Comparison of ENCODE assay signal across 1 cellular context in the genomic region with DNA sequence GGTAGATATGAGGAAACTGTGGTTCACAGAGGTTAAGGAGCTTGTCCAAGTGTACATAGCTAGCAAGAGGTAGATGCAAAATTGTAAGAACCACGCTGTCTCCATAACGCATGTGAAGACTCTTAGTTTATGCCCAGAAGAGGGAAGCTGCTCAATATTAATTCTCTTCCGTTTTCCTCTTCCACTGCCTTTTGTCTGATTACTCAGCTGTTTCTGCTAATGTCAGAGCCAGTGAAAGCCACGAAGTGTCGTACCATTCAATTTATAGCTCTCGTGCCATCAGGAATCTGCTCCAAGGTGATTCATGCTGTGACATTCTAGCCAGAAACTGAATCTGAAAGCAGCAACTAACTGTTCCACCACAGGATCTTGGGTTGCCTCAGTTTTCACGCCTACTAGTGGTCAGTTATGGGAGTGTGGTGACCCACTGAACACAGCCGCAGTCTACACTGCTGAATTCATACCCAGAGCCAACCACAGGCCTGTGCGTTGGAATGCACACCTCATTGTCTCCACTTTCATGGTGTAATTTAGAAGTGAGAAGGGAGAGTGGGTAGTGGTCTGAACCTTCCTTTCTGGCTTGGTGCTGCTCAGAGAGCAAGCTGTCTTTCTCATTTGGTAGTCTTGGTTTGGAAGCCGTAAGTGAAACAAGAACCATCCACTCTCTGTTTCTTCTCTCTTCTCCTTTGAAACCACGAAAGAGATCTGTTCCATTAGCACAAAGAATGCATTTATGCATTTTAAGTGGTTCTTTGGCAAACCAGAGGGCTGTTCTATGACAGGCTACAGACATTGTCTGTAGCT.
TF ChIP-seq lines count a peak whose summit lies in the region.

No MANE protein-coding gene starts in this region.

TF ChIP-seq in H1, 55 proteins besides CTCF, POLR2A, EP300 and RAD21 (continued from another document):
- 0 out of 4 replicates have a peak, but pooled peaks of 1 of the 2 experiments have one; percentile 23 for TF ChIP-seq HDAC2 (IDR thresholded peaks at IDR 0.05; ENCODE audit: borderline replicate concordance in 1 of 2, low read depth in 2 of 2, low read length in 2 of 2)
- no peak for TF ChIP-seq SIRT6 (IDR thresholded peaks at IDR 0.05; ENCODE audit: low read length)
- TF ChIP-seq KDM5A (IDR thresholded peaks at IDR 0.05; ENCODE audit: low read length) = no peak
- TF ChIP-seq TAF1 (IDR thresholded peaks at IDR 0.05; ENCODE audit: low read depth, low read length) = no peak
- TF ChIP-seq, protein P1, sequence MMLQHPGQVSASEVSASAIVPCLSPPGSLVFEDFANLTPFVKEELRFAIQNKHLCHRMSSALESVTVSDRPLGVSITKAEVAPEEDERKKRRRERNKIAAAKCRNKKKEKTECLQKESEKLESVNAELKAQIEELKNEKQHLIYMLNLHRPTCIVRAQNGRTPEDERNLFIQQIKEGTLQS (IDR thresholded peaks at IDR 0.05; ENCODE audit: insufficient read depth, low read depth, low read length) = no peak
- no peak for TF ChIP-seq HDAC6 (IDR thresholded peaks at IDR 0.05; ENCODE audit: low read depth, low read length)
- TF ChIP-seq CTBP2 (IDR thresholded peaks at IDR 0.05; ENCODE audit: borderline replicate concordance, insufficient read depth, insufficient read length, low read length) = no peak
- TF ChIP-seq JUND (IDR thresholded peaks at IDR 0.05; ENCODE audit: low read length) = peak; percentile 68
- TF ChIP-seq SIN3A (conservative IDR thresholded peaks at IDR 0.05 in 1 of 2, IDR thresholded peaks at IDR 0.05 in 1 of 2; ENCODE audit: low read depth in 1 of 2, low read length in 2 of 2) = no peak
